25 cellular contexts compared by ENCODE assay signal in the genomic region with DNA sequence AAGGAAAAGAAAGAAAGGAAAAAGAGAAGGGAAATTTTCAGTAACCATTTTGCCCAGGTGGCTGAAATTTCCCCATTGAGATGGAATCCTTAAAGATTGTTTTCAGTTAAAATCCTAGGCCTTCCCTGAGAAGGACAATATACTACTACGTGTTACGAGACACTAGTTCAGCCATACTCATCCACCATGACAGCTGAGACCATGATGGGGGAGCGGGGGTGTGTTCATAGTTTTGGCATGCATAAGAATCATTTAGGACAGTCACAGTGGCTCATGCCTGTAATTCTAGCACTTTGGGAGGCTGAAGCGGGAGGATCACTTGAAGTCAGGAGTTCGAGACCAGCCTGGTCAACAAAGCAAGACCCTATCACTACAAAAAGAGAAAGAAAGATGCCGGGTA. TPM values are rescaled to one million over a fixed set of nuclear protein-coding genes. Genes with fewer than 3 reads are reported as not detected.
"Had no signal": no experiment of that assay in that cellular context is flagged by ENCODE, and none has a peak within 500 bp of the region (broad histone marks: within the 10 kb centered on the region; RNA-seq: fewer than 3 reads in every experiment).

No MANE protein-coding gene starts in this region.

- ATAC-seq: body of pancreas; gastrocnemius medialis; left lobe of liver; naive thymus-derived CD4-positive, alpha-beta T cell; right cardiac atrium had no signal

- H3K27ac ChIP-seq: body of pancreas, ovary, psoas muscle had no signal

- H3K4me3 Mint-ChIP-seq: activated B cell treated with CpG ODN at 0.5 μM for 24 hours; activated CD4-positive, alpha-beta memory T cell treated with anti-CD3 and anti-CD28 coated beads for 36 hours; activated naive CD8-positive, alpha-beta T cell treated with anti-CD3 and anti-CD28 coated beads for 36 hours; activated T-helper 1 cell treated with anti-CD3 and anti-CD28 coated beads, Interleukin-12 subunit alpha, Interleukin-12 subunit beta, Interleukin-2, Interleukin-4 antibody, amounts not matched to agents 30 ng/mL and 10 ng/mL and 1 ng/mL, durations not matched to agents 14 hours and 24 hours and 36 hours; central memory CD8-positive, alpha-beta T cell; naive thymus-derived CD4-positive, alpha-beta T cell; stimulated activated effector memory CD8-positive, alpha-beta T cell treated with anti-CD3 and anti-CD28 coated beads, Interleukin-12 subunit alpha, Interleukin-12 subunit beta, amount 100 ng/mL, for 72 hours; T-helper 2 cell treated with Interferon-gamma antibody and Interleukin-4, amounts not matched to agents 5 μg/mL and 100 μg/mL, for 36 hours had no signal

- H3K36me3 Mint-ChIP-seq: activated CD4-positive, alpha-beta memory T cell treated with anti-CD3 and anti-CD28 coated beads for 36 hours; activated naive CD8-positive, alpha-beta T cell treated with anti-CD3 and anti-CD28 coated beads for 36 hours; naive thymus-derived CD4-positive, alpha-beta T cell; stimulated activated effector memory CD8-positive, alpha-beta T cell treated with anti-CD3 and anti-CD28 coated beads, Interleukin-12 subunit alpha, Interleukin-12 subunit beta, amount 100 ng/mL, for 72 hours had no signal

- DNase-seq: activated B cell treated with CpG ODN at 0.5 μM for 24 hours; activated CD4-positive, alpha-beta memory T cell treated with anti-CD3 and anti-CD28 coated beads for 36 hours; activated CD4-positive, alpha-beta T cell treated with anti-CD3 and anti-CD28 coated beads for 4 hours; activated gamma-delta T cell treated with Interleukin-2 at 50 U/mL for 16 hours; activated naive CD8-positive, alpha-beta T cell treated with anti-CD3 and anti-CD28 coated beads for 36 hours; activated T-cell treated with anti-CD3 and anti-CD28 coated beads for 4 hours; amniotic stem cell; body of pancreas; cortex of kidney; gastrocnemius medialis; head of caudate nucleus; kidney; naive thymus-derived CD4-positive, alpha-beta T cell; ovary; psoas muscle; right cardiac atrium; stimulated activated CD4-positive, alpha-beta T cell treated with anti-CD3 and anti-CD28 coated beads, Interleukin-4, amount 100 ng/mL, for 24 hours had no signal

- H3K4me1 Mint-ChIP-seq: activated B cell treated with CpG ODN at 0.5 μM for 24 hours; activated naive CD8-positive, alpha-beta T cell treated with anti-CD3 and anti-CD28 coated beads for 36 hours; central memory CD8-positive, alpha-beta T cell; naive thymus-derived CD4-positive, alpha-beta T cell; stimulated activated effector memory CD8-positive, alpha-beta T cell treated with anti-CD3 and anti-CD28 coated beads, Interleukin-12 subunit alpha, Interleukin-12 subunit beta, amount 100 ng/mL, for 72 hours had no signal

- H3K27me3 ChIP-seq: body of pancreas, gastrocnemius medialis, ovary had no signal

- H3K36me3 ChIP-seq: gastrocnemius medialis, ovary had no signal

- H3K9me3 Mint-ChIP-seq: activated B cell treated with CpG ODN at 0.5 μM for 24 hours; activated CD4-positive, alpha-beta memory T cell treated with anti-CD3 and anti-CD28 coated beads for 36 hours; activated naive CD8-positive, alpha-beta T cell treated with anti-CD3 and anti-CD28 coated beads for 36 hours; activated T-helper 1 cell treated with anti-CD3 and anti-CD28 coated beads, Interleukin-12 subunit alpha, Interleukin-12 subunit beta, Interleukin-2, Interleukin-4 antibody, amounts not matched to agents 30 ng/mL and 10 ng/mL and 1 ng/mL, durations not matched to agents 14 hours and 24 hours and 36 hours; central memory CD8-positive, alpha-beta T cell; naive thymus-derived CD4-positive, alpha-beta T cell; stimulated activated effector memory CD8-positive, alpha-beta T cell treated with anti-CD3 and anti-CD28 coated beads, Interleukin-12 subunit alpha, Interleukin-12 subunit beta, amount 100 ng/mL, for 72 hours; T-helper 2 cell treated with Interferon-gamma antibody and Interleukin-4, amounts not matched to agents 5 μg/mL and 100 μg/mL, for 36 hours had no signal

- H3K27me3 Mint-ChIP-seq: activated B cell treated with CpG ODN at 0.5 μM for 24 hours; central memory CD8-positive, alpha-beta T cell had no signal

- H3K9me3 ChIP-seq: body of pancreas, gastrocnemius medialis, ovary, psoas muscle, thoracic aorta had no signal

- H3K27ac Mint-ChIP-seq: activated B cell treated with CpG ODN at 0.5 μM for 24 hours; activated CD4-positive, alpha-beta memory T cell treated with anti-CD3 and anti-CD28 coated beads for 36 hours; activated naive CD8-positive, alpha-beta T cell treated with anti-CD3 and anti-CD28 coated beads for 36 hours; activated T-helper 1 cell treated with anti-CD3 and anti-CD28 coated beads, Interleukin-12 subunit alpha, Interleukin-12 subunit beta, Interleukin-2, Interleukin-4 antibody, amounts not matched to agents 30 ng/mL and 10 ng/mL and 1 ng/mL, durations not matched to agents 14 hours and 24 hours and 36 hours; naive thymus-derived CD4-positive, alpha-beta T cell; stimulated activated effector memory CD8-positive, alpha-beta T cell treated with anti-CD3 and anti-CD28 coated beads, Interleukin-12 subunit alpha, Interleukin-12 subunit beta, amount 100 ng/mL, for 72 hours; T-helper 2 cell treated with Interferon-gamma antibody and Interleukin-4, amounts not matched to agents 5 μg/mL and 100 μg/mL, for 36 hours had no signal

- H3K4me3 ChIP-seq: body of pancreas, gastrocnemius medialis, lung, ovary, psoas muscle, thoracic aorta had no signal

RNA-seq across cellular contexts. Expression of a gene that starts 28.0 kb away (rescaled TPM):
- total RNA-seq: activated B cell treated with CpG ODN at 0.5 μM for 24 hours; activated CD4-positive, alpha-beta memory T cell treated with anti-CD3 and anti-CD28 coated beads for 36 hours; activated naive CD8-positive, alpha-beta T cell treated with anti-CD3 and anti-CD28 coated beads for 36 hours; activated T-helper 1 cell treated with anti-CD3 and anti-CD28 coated beads, Interleukin-12 subunit alpha, Interleukin-12 subunit beta, Interleukin-2, Interleukin-4 antibody, amounts not matched to agents 30 ng/mL and 10 ng/mL and 1 ng/mL, durations not matched to agents 14 hours and 24 hours and 36 hours; mononuclear cell; naive thymus-derived CD4-positive, alpha-beta T cell had no signal
- polyA plus RNA-seq: naive thymus-derived CD4-positive, alpha-beta T cell had no signal
